8 cellular contexts compared by ENCODE assay signal in the genomic region with DNA sequence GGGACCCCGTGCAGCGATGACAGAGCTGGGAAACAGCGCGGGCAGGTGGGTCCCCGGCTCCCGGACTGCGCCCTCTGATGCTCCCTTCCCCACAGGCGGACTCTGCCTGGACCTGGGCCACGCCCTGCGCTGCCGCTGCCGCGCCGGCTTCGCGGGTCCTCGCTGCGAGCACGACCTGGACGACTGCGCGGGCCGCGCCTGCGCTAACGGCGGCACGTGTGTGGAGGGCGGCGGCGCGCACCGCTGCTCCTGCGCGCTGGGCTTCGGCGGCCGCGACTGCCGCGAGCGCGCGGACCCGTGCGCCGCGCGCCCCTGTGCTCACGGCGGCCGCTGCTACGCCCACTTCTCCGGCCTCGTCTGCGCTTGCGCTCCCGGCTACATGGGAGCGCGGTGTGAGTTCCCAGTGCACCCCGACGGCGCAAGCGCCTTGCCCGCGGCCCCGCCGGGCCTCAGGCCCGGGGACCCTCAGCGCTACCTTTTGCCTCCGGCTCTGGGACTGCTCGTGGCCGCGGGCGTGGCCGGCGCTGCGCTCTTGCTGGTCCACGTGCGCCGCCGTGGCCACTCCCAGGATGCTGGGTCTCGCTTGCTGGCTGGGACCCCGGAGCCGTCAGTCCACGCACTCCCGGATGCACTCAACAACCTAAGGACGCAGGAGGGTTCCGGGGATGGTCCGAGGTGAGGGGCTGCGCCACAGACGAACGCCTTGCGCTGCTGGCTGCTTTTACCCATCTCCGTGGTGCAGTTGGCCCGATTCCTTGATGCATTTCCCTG. TPM values are rescaled to one million over a fixed set of nuclear protein-coding genes. Genes with fewer than 3 reads are reported as not detected.
DNase-seq lines count a peak whose midpoint lies in the region; ATAC-seq and TF ChIP-seq lines count a peak whose summit lies in the region.

No MANE protein-coding gene starts in this region.

- H3K36me3 Mint-ChIP-seq in T-cell: no peaks in the 10 kb centered on the region

- H3K9ac ChIP-seq in Karpas-422 (ENCODE audit: low read length): peak overlapping the region; percentile 66

- H3K4me3 Mint-ChIP-seq in T-cell: peak overlapping the region; percentile 67 to 82 (median 78)

- peaks cover 46 to 60% of the 10 kb centered on the region in 2 donors for H3K27me3 Mint-ChIP-seq in T-cell

- no peaks in the 10 kb centered on the region for H3K9me3 ChIP-seq in Karpas-422 (ENCODE audit: low read length)

- POLR2A ChIA-PET in T-cell (lab: Charles Lee): no interaction called here

- H4K20me1 ChIP-seq in Karpas-422 (ENCODE audit: insufficient read depth, low read depth, low read length): no peaks in the 10 kb centered on the region

- H2AFZ ChIP-seq in Karpas-422 (ENCODE audit: low read length): peak overlapping the region; percentile 83; the same call in 1 of the 2 replicates

- H3K9me2 ChIP-seq in Karpas-422 (replicated peaks; ENCODE audit: insufficient read depth, low read length): no peaks in the 10 kb centered on the region

- peak overlapping the region; percentile 87 for H3K4me2 ChIP-seq in Karpas-422 (ENCODE audit: low read depth, low read length, poor library complexity, severe bottlenecking)

- H3K4me3 ChIP-seq in Karpas-422 (ENCODE audit: low read length) (peak overlapping the region; percentile 73), cardiac fibroblast (replicated peaks in 1 of 2; ENCODE audit: low read depth in 2 of 2, low read length in 2 of 2) (peak overlapping the region; percentile 42 to 51)

- ATAC-seq in T-cell (replicated peaks in 1 of 4) (peak; percentile 66 to 69 (median 68)), left lobe of liver (peak; percentile 20), HG03139 (IDR thresholded peaks at IDR 0.05; ENCODE audit: unreplicated experiment) (no peak)

- CTCF ChIA-PET in T-cell (lab: Charles Lee): interaction anchor here in 1 of 2 donors (1.0 kb wide), 1 partner anchor 9 kb away, joined by 3 read pairs; a partner anchor contains a TSS

- no peak overlapping the region for H3K27ac ChIP-seq in Karpas-422 (ENCODE audit: low read length)

- peaks cover 18% of the 10 kb centered on the region for H3K4me1 ChIP-seq in Karpas-422 (ENCODE audit: low read length)

- no peaks in the 10 kb centered on the region for H3K79me2 ChIP-seq in Karpas-422 (ENCODE audit: low read length)

- no peaks in the 10 kb centered on the region for H3K36me3 ChIP-seq in Karpas-422 (ENCODE audit: insufficient read depth, low read length)

- no peak overlapping the region for H3K27ac Mint-ChIP-seq in T-cell

- no peaks in the 10 kb centered on the region for H3K9me3 Mint-ChIP-seq in T-cell

- peaks cover 17 to 36% (median 26%) of the 10 kb centered on the region in 3 donors for H3K4me1 Mint-ChIP-seq in T-cell

- H3K27me3 ChIP-seq in Karpas-422 (ENCODE audit: low read length): no peaks in the 10 kb centered on the region

- TF ChIP-seq CTCF in cardiac fibroblast (IDR thresholded peaks at IDR 0.05; ENCODE audit: low read depth, low read length): no peak

- DNase-seq in GF-D8 (lab: John Stamatoyannopoulos, UW): peak; percentile 68
- DNase-seq in Karpas-422: peak; percentile 83
- peak in 21 of 34 experiments; percentile 13 to 44 (median 29) for DNase-seq in T-cell
- DNase-seq in cardiac fibroblast (ENCODE audit: low read depth in 2 of 2): peak; percentile 60 to 71
- DNase-seq in left lobe of liver (ENCODE audit: low spot score): no peak
- peak; percentile 17 for DNase-seq in stimulated activated CD8-positive, alpha-beta memory T cell treated with anti-CD3 and anti-CD28 coated beads, Interleukin-12 subunit alpha, Interleukin-12 subunit beta, amount 100 ng/mL, for 4 hours (ENCODE audit: low read depth)
- DNase-seq in globus pallidus (ENCODE audit: low spot score): no peak

RNA-seq across cellular contexts. Expression of a gene that starts 7.8 kb away (rescaled TPM):
- total RNA-seq in Karpas-422 (2014; rRNA removed; shearing (Covaris generic); ENCODE audit: low replicate concordance): not detected in 2 replicates
- total RNA-seq in T-cell (not detected), left lobe of liver (not detected)

RNA-seq across cellular contexts. Expression of a gene that starts 8.4 kb away (rescaled TPM):
- 2.6 and 3.1 TPM in 2 replicates for total RNA-seq in Karpas-422 (2014; rRNA removed; shearing (Covaris generic); ENCODE audit: low replicate concordance)
- total RNA-seq in T-cell: under 1 TPM in 2 of 5 donors, not detected in 3; 0.16 to 0.20 TPM
- not detected for total RNA-seq in left lobe of liver

RNA-seq across cellular contexts. Expression of a gene that starts 25.5 kb away (rescaled TPM):
- total RNA-seq in Karpas-422 (2014; rRNA removed; shearing (Covaris generic); ENCODE audit: low replicate concordance): 4.2 and 6.5 TPM in 2 replicates
- 1 to 10 TPM; 4.1 to 6.3 (median 5.8) TPM for total RNA-seq in T-cell
- 0.43 TPM for total RNA-seq in left lobe of liver

RNA-seq across cellular contexts. Expression of a gene that starts 26.5 kb away (rescaled TPM):
- 61.2 and 101 TPM in 2 replicates for total RNA-seq in Karpas-422 (2014; rRNA removed; shearing (Covaris generic); ENCODE audit: low replicate concordance)
- total RNA-seq in T-cell (10 to 100 TPM; 50.5 to 53.7 (median 53.0) TPM), left lobe of liver (31.7 TPM)

RNA-seq across cellular contexts. Expression of a gene that starts 32.8 kb away (rescaled TPM):
- total RNA-seq in Karpas-422 (2014; rRNA removed; shearing (Covaris generic); ENCODE audit: low replicate concordance): 5.9 and 11.1 TPM in 2 replicates
- total RNA-seq in T-cell: 10 to 100 TPM; 14.4 to 21.9 (median 19.8) TPM
- total RNA-seq in left lobe of liver: 6.6 TPM

Comparison
In these comparisons a context has a peak if more than half of its experiments do, and no peak if none do; other contexts are left out.
1. DNase-seq: peak in GF-D8 (single experiment), Karpas-422 (single experiment), T-cell (21 of 34), cardiac fibroblast (2 of 2) and stimulated activated CD8-positive, alpha-beta memory T cell treated with anti-CD3 and anti-CD28 coated beads, Interleukin-12 subunit alpha, Interleukin-12 subunit beta, amount 100 ng/mL, for 4 hours (single experiment); none in left lobe of liver (single experiment) and globus pallidus (single experiment).